In genomic region chr11:12480401-12480800, GRCh38 we compare ENCODE assay signal across 37 cellular contexts.
"Had no signal": no experiment of that assay in that cellular context is flagged by ENCODE, and none has a peak within 500 bp of the region (broad histone marks: within the 10 kb centered on the region; RNA-seq: fewer than 3 reads in every experiment).

No MANE protein-coding gene starts in this region.

- H3K36me3 Mint-ChIP-seq: activated naive CD8-positive, alpha-beta T cell had no signal

- H3K9ac ChIP-seq: SK-N-SH had no signal

- H3K27me3 Mint-ChIP-seq: activated CD4-positive, alpha-beta T cell treated with anti-CD3 and anti-CD28 coated beads, Interleukin-2, amount 10 ng/mL, durations not matched to agents 7 days and 5 days; activated naive CD8-positive, alpha-beta T cell treated with anti-CD3 and anti-CD28 coated beads, Interleukin-2, amount 50 U/mL, for 24 hours; activated T-cell treated with anti-CD3 and anti-CD28 coated beads, Interleukin-2, amount 50 U/mL, for 24 hours had no signal

- H3K4me3 Mint-ChIP-seq: activated CD4-positive, alpha-beta T cell treated with anti-CD3 and anti-CD28 coated beads for 36 hours; activated CD4-positive, alpha-beta T cell treated with anti-CD3 and anti-CD28 coated beads, Interleukin-2, amount 10 ng/mL, durations not matched to agents 7 days and 5 days; activated CD8-positive, alpha-beta T cell treated with anti-CD3 and anti-CD28 coated beads, Interleukin-2, amount 10 ng/mL, durations not matched to agents 7 days and 5 days; activated naive CD8-positive, alpha-beta T cell; activated naive CD8-positive, alpha-beta T cell treated with anti-CD3 and anti-CD28 coated beads, Interleukin-2, amount 50 U/mL, for 24 hours; activated T-cell treated with anti-CD3 and anti-CD28 coated beads, Interleukin-2, amount 50 U/mL, for 24 hours; T-helper 1 cell treated with Interleukin-12 subunit alpha and Interleukin-12 subunit beta and Interleukin-4 antibody, amounts not matched to agents 30 μg/mL and 1 μg/mL, for 36 hours; T-helper 2 cell treated with Interferon-gamma antibody and Interleukin-4, amounts not matched to agents 5 μg/mL and 100 μg/mL, for 36 hours had no signal

- ATAC-seq: activated CD4-positive, alpha-beta T cell treated with anti-CD3 and anti-CD28 coated beads for 36 hours; activated CD4-positive, CD25-positive, alpha-beta regulatory T cell treated with anti-CD3 and anti-CD28 coated beads, Interleukin-2, amount 50 U/mL, for 24 hours; activated CD8-positive, alpha-beta T cell treated with anti-CD3 and anti-CD28 coated beads, Interleukin-2, amount 10 ng/mL, durations not matched to agents 7 days and 5 days; activated naive CD8-positive, alpha-beta T cell treated with anti-CD3 and anti-CD28 coated beads, Interleukin-2, amount 50 U/mL, for 24 hours; PC-3 had no signal

- DNase-seq: activated CD4-positive, alpha-beta T cell treated with anti-CD3 and anti-CD28 coated beads for 36 hours; activated CD4-positive, alpha-beta T cell treated with anti-CD3 and anti-CD28 coated beads, Interleukin-2, amount 10 ng/mL, durations not matched to agents 7 days and 5 days; activated CD4-positive, alpha-beta T cell treated with anti-CD3 and anti-CD28 coated beads, Interleukin-2, amount 50 U/mL, for 48 hours; activated CD8-positive, alpha-beta T cell treated with anti-CD3 and anti-CD28 coated beads, Interleukin-2, amount 10 ng/mL, durations not matched to agents 7 days and 5 days; activated gamma-delta T cell; activated naive CD4-positive, alpha-beta T cell treated with Interleukin-2 at 50 U/mL for 16 hours; activated naive CD8-positive, alpha-beta T cell treated with anti-CD3 and anti-CD28 coated beads, Interleukin-2, amount 50 U/mL, for 24 hours; activated T-cell treated with anti-CD3 and anti-CD28 coated beads, Interleukin-2, amount 50 U/mL, for 24 hours; amniotic stem cell; aorta; brain microvascular endothelial cell; central memory CD4-positive, alpha-beta T cell; Kasumi-1; KBM-7; MG63; NCI-H1048; NCI-H1105 treated with DMSO at 0.1 percent for 48 hours; NCI-H1436; NCI-H1694; NCI-H1930; NCI-H2081 treated with DMSO at 0.1 percent for 48 hours; NCI-H345; NCI-H510A; NCI-H526; NCI-H748 treated with DMSO at 0.1 percent for 48 hours; NK-92 treated with Interleukin-12 subunit alpha and Interleukin-12 subunit beta, amount 100 ng/mL, for 24 hours; PC-3; Peyer's patch; RPMI8226; SHP77 treated with DMSO at 0.1 percent for 48 hours; SK-N-SH had no signal

- H3K9me3 Mint-ChIP-seq: activated CD4-positive, alpha-beta T cell treated with anti-CD3 and anti-CD28 coated beads, Interleukin-2, amount 10 ng/mL, durations not matched to agents 7 days and 5 days; activated naive CD8-positive, alpha-beta T cell treated with anti-CD3 and anti-CD28 coated beads, Interleukin-2, amount 50 U/mL, for 24 hours; activated T-cell treated with anti-CD3 and anti-CD28 coated beads, Interleukin-2, amount 50 U/mL, for 24 hours; activated T-helper 2 cell treated with anti-CD3 and anti-CD28 coated beads, Interferon-gamma antibody, Interleukin-2, Interleukin-4, amounts not matched to agents 10 μg/mL and 5 μg/mL and 100 μg/mL, durations not matched to agents 14 hours and 24 hours and 36 hours; T-helper 1 cell treated with Interleukin-12 subunit alpha and Interleukin-12 subunit beta and Interleukin-4 antibody, amounts not matched to agents 30 μg/mL and 1 μg/mL, for 36 hours; T-helper 2 cell treated with Interferon-gamma antibody and Interleukin-4, amounts not matched to agents 5 μg/mL and 100 μg/mL, for 36 hours had no signal

- H3K4me1 ChIP-seq: Peyer's patch, SJSA1 had no signal

- H3K9me3 ChIP-seq: MG63, Peyer's patch, SJSA1, SK-N-SH had no signal

- H3K27me3 ChIP-seq: brain microvascular endothelial cell, MG63, Peyer's patch, SJSA1 had no signal

- H3K27ac ChIP-seq: brain microvascular endothelial cell, Peyer's patch, SJSA1 had no signal

- H3K4me3 ChIP-seq: MG63, Peyer's patch, SJSA1 had no signal

- H3K4me1 Mint-ChIP-seq: activated CD4-positive, alpha-beta T cell treated with anti-CD3 and anti-CD28 coated beads for 36 hours; activated CD4-positive, alpha-beta T cell treated with anti-CD3 and anti-CD28 coated beads, Interleukin-2, amount 10 ng/mL, durations not matched to agents 7 days and 5 days; activated naive CD8-positive, alpha-beta T cell treated with anti-CD3 and anti-CD28 coated beads, Interleukin-2, amount 50 U/mL, for 24 hours had no signal

- H3K4me2 ChIP-seq: SK-N-SH had no signal

- H3K27ac Mint-ChIP-seq: activated CD4-positive, alpha-beta T cell treated with anti-CD3 and anti-CD28 coated beads for 36 hours; activated CD4-positive, alpha-beta T cell treated with anti-CD3 and anti-CD28 coated beads, Interleukin-2, amount 10 ng/mL, durations not matched to agents 7 days and 5 days; activated CD8-positive, alpha-beta T cell treated with anti-CD3 and anti-CD28 coated beads, Interleukin-2, amount 10 ng/mL, durations not matched to agents 7 days and 5 days; activated naive CD8-positive, alpha-beta T cell; activated naive CD8-positive, alpha-beta T cell treated with anti-CD3 and anti-CD28 coated beads, Interleukin-2, amount 50 U/mL, for 24 hours; activated T-cell treated with anti-CD3 and anti-CD28 coated beads, Interleukin-2, amount 50 U/mL, for 24 hours; activated T-helper 2 cell treated with anti-CD3 and anti-CD28 coated beads, Interferon-gamma antibody, Interleukin-2, Interleukin-4, amounts not matched to agents 10 μg/mL and 5 μg/mL and 100 μg/mL, durations not matched to agents 14 hours and 24 hours and 36 hours; T-helper 1 cell treated with Interleukin-12 subunit alpha and Interleukin-12 subunit beta and Interleukin-4 antibody, amounts not matched to agents 30 μg/mL and 1 μg/mL, for 36 hours; T-helper 2 cell treated with Interferon-gamma antibody and Interleukin-4, amounts not matched to agents 5 μg/mL and 100 μg/mL, for 36 hours had no signal
